1 cellular context compared by ENCODE assay signal in the genomic region with DNA sequence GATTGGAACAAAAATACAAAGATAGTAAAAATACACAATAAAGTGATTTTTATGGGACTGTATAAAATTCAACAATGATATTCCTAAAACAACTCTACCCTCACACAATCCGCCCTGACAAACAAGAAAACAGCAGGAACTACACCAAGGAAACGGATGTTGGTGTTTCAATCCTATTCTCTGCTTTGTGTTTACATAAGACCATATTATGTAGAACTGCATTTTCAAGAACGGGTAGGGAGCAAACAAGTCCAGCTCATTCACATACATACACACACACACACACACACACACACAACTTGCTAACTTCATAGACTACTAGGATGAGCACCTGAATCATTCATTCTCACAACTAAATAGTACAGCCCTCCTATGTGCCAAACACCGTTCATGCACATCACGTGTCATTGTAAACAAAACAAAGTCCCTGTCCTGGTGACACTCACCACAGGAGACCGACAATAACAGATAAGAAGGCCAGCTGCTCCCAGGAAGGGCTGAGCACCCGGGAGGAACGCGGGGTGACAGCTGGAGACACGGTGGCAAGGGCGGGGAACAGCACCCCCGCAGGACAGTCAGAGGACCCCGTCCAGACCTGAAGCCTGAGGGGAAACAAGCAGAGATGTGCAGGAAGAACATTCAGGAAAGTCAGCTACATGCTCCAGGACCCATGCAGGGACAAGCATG.
TF ChIP-seq lines count a peak whose summit lies in the region.

No MANE protein-coding gene starts in this region.

TF ChIP-seq in HepG2, 621 proteins besides CTCF, POLR2A, EP300 and RAD21 (continued from another document and continues in another):
- TF ChIP-seq ZNF781 (CRISPR knock-in tag; IDR thresholded peaks at IDR 0.05; ENCODE audit: borderline replicate concordance, not compliant biosample characterization), result peak; percentile 42
- peak; percentile 64; the same call in 1 of the 2 replicates for TF ChIP-seq MEIS2 (CRISPR knock-in tag; IDR thresholded peaks at IDR 0.05)
- TF ChIP-seq, protein P1, sequence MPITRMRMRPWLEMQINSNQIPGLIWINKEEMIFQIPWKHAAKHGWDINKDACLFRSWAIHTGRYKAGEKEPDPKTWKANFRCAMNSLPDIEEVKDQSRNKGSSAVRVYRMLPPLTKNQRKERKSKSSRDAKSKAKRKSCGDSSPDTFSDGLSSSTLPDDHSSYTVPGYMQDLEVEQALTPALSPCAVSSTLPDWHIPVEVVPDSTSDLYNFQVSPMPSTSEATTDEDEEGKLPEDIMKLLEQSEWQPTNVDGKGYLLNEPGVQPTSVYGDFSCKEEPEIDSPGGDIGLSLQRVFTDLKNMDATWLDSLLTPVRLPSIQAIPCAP (CRISPR knock-in tag; IDR thresholded peaks at IDR 0.05; ENCODE audit: low read depth), result no peak
- TF ChIP-seq, protein P2, sequence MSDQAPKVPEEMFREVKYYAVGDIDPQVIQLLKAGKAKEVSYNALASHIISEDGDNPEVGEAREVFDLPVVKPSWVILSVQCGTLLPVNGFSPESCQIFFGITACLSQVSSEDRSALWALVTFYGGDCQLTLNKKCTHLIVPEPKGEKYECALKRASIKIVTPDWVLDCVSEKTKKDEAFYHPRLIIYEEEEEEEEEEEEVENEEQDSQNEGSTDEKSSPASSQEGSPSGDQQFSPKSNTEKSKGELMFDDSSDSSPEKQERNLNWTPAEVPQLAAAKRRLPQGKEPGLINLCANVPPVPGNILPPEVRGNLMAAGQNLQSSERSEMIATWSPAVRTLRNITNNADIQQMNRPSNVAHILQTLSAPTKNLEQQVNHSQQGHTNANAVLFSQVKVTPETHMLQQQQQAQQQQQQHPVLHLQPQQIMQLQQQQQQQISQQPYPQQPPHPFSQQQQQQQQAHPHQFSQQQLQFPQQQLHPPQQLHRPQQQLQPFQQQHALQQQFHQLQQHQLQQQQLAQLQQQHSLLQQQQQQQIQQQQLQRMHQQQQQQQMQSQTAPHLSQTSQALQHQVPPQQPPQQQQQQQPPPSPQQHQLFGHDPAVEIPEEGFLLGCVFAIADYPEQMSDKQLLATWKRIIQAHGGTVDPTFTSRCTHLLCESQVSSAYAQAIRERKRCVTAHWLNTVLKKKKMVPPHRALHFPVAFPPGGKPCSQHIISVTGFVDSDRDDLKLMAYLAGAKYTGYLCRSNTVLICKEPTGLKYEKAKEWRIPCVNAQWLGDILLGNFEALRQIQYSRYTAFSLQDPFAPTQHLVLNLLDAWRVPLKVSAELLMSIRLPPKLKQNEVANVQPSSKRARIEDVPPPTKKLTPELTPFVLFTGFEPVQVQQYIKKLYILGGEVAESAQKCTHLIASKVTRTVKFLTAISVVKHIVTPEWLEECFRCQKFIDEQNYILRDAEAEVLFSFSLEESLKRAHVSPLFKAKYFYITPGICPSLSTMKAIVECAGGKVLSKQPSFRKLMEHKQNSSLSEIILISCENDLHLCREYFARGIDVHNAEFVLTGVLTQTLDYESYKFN (CRISPR knock-in tag; conservative IDR thresholded peaks at IDR 0.05), result peak; percentile 86
- TF ChIP-seq, protein P3, sequence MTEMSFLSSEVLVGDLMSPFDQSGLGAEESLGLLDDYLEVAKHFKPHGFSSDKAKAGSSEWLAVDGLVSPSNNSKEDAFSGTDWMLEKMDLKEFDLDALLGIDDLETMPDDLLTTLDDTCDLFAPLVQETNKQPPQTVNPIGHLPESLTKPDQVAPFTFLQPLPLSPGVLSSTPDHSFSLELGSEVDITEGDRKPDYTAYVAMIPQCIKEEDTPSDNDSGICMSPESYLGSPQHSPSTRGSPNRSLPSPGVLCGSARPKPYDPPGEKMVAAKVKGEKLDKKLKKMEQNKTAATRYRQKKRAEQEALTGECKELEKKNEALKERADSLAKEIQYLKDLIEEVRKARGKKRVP (CRISPR knock-in tag; IDR thresholded peaks at IDR 0.05), result 0 out of 4 replicates have a peak, but pooled peaks of 1 of the 2 experiments have one; percentile 33
- no peak for TF ChIP-seq ZNF589 (CRISPR knock-in tag; conservative IDR thresholded peaks at IDR 0.05)
- TF ChIP-seq, protein P4, sequence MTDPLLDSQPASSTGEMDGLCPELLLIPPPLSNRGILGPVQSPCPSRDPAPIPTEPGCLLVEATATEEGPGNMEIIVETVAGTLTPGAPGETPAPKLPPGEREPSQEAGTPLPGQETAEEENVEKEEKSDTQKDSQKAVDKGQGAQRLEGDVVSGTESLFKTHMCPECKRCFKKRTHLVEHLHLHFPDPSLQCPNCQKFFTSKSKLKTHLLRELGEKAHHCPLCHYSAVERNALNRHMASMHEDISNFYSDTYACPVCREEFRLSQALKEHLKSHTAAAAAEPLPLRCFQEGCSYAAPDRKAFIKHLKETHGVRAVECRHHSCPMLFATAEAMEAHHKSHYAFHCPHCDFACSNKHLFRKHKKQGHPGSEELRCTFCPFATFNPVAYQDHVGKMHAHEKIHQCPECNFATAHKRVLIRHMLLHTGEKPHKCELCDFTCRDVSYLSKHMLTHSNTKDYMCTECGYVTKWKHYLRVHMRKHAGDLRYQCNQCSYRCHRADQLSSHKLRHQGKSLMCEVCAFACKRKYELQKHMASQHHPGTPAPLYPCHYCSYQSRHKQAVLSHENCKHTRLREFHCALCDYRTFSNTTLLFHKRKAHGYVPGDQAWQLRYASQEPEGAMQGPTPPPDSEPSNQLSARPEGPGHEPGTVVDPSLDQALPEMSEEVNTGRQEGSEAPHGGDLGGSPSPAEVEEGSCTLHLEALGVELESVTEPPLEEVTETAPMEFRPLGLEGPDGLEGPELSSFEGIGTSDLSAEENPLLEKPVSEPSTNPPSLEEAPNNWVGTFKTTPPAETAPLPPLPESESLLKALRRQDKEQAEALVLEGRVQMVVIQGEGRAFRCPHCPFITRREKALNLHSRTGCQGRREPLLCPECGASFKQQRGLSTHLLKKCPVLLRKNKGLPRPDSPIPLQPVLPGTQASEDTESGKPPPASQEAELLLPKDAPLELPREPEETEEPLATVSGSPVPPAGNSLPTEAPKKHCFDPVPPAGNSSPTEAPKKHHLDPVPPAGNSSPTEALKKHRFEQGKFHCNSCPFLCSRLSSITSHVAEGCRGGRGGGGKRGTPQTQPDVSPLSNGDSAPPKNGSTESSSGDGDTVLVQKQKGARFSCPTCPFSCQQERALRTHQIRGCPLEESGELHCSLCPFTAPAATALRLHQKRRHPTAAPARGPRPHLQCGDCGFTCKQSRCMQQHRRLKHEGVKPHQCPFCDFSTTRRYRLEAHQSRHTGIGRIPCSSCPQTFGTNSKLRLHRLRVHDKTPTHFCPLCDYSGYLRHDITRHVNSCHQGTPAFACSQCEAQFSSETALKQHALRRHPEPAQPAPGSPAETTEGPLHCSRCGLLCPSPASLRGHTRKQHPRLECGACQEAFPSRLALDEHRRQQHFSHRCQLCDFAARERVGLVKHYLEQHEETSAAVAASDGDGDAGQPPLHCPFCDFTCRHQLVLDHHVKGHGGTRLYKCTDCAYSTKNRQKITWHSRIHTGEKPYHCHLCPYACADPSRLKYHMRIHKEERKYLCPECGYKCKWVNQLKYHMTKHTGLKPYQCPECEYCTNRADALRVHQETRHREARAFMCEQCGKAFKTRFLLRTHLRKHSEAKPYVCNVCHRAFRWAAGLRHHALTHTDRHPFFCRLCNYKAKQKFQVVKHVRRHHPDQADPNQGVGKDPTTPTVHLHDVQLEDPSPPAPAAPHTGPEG (CRISPR knock-in tag; IDR thresholded peaks at IDR 0.05), result 0 out of 2 replicates have a peak, but pooled peaks have one; percentile 28
- TF ChIP-seq, protein P5, sequence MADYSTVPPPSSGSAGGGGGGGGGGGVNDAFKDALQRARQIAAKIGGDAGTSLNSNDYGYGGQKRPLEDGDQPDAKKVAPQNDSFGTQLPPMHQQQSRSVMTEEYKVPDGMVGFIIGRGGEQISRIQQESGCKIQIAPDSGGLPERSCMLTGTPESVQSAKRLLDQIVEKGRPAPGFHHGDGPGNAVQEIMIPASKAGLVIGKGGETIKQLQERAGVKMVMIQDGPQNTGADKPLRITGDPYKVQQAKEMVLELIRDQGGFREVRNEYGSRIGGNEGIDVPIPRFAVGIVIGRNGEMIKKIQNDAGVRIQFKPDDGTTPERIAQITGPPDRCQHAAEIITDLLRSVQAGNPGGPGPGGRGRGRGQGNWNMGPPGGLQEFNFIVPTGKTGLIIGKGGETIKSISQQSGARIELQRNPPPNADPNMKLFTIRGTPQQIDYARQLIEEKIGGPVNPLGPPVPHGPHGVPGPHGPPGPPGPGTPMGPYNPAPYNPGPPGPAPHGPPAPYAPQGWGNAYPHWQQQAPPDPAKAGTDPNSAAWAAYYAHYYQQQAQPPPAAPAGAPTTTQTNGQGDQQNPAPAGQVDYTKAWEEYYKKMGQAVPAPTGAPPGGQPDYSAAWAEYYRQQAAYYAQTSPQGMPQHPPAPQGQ (CRISPR knock-in tag; IDR thresholded peaks at IDR 0.05; ENCODE audit: borderline replicate concordance), result no peak
- peak; percentile 85; the same call in 1 of the 2 replicates for TF ChIP-seq ZNF749 (CRISPR knock-in tag; IDR thresholded peaks at IDR 0.05; ENCODE audit: borderline replicate concordance)
- TF ChIP-seq ZMYM2 (CRISPR knock-in tag; IDR thresholded peaks at IDR 0.05), result 0 out of 2 replicates have a peak, but pooled peaks have one; percentile 34
- TF ChIP-seq ZNF570 (CRISPR knock-in tag; IDR thresholded peaks at IDR 0.05; ENCODE audit: borderline replicate concordance), result no peak
- peak; percentile 89 for TF ChIP-seq SOX5 (CRISPR knock-in tag; IDR thresholded peaks at IDR 0.05; ENCODE audit: borderline replicate concordance)
- TF ChIP-seq RAD51 (IDR thresholded peaks at IDR 0.05; ENCODE audit: borderline replicate concordance), result peak; percentile 52; the same call in 1 of the 2 replicates
- TF ChIP-seq, protein P6, sequence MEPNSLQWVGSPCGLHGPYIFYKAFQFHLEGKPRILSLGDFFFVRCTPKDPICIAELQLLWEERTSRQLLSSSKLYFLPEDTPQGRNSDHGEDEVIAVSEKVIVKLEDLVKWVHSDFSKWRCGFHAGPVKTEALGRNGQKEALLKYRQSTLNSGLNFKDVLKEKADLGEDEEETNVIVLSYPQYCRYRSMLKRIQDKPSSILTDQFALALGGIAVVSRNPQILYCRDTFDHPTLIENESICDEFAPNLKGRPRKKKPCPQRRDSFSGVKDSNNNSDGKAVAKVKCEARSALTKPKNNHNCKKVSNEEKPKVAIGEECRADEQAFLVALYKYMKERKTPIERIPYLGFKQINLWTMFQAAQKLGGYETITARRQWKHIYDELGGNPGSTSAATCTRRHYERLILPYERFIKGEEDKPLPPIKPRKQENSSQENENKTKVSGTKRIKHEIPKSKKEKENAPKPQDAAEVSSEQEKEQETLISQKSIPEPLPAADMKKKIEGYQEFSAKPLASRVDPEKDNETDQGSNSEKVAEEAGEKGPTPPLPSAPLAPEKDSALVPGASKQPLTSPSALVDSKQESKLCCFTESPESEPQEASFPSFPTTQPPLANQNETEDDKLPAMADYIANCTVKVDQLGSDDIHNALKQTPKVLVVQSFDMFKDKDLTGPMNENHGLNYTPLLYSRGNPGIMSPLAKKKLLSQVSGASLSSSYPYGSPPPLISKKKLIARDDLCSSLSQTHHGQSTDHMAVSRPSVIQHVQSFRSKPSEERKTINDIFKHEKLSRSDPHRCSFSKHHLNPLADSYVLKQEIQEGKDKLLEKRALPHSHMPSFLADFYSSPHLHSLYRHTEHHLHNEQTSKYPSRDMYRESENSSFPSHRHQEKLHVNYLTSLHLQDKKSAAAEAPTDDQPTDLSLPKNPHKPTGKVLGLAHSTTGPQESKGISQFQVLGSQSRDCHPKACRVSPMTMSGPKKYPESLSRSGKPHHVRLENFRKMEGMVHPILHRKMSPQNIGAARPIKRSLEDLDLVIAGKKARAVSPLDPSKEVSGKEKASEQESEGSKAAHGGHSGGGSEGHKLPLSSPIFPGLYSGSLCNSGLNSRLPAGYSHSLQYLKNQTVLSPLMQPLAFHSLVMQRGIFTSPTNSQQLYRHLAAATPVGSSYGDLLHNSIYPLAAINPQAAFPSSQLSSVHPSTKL (CRISPR knock-in tag; IDR thresholded peaks at IDR 0.05), result peak; percentile 73
- peak; percentile 70; the same call in 1 of the 2 replicates for TF ChIP-seq RXRB (CRISPR knock-in tag; IDR thresholded peaks at IDR 0.05; ENCODE audit: borderline replicate concordance)
- no peak for TF ChIP-seq ZSCAN22 (CRISPR knock-in tag; IDR thresholded peaks at IDR 0.05)
- no peak for TF ChIP-seq SRSF4 (IDR thresholded peaks at IDR 0.05; ENCODE audit: low read depth, low read length, poor library complexity, severe bottlenecking)
- TF ChIP-seq STAT5B (CRISPR knock-in tag; IDR thresholded peaks at IDR 0.05), result no peak
- TF ChIP-seq ZNF24 (IDR thresholded peaks at IDR 0.05), result peak; percentile 86
- TF ChIP-seq, protein P7, sequence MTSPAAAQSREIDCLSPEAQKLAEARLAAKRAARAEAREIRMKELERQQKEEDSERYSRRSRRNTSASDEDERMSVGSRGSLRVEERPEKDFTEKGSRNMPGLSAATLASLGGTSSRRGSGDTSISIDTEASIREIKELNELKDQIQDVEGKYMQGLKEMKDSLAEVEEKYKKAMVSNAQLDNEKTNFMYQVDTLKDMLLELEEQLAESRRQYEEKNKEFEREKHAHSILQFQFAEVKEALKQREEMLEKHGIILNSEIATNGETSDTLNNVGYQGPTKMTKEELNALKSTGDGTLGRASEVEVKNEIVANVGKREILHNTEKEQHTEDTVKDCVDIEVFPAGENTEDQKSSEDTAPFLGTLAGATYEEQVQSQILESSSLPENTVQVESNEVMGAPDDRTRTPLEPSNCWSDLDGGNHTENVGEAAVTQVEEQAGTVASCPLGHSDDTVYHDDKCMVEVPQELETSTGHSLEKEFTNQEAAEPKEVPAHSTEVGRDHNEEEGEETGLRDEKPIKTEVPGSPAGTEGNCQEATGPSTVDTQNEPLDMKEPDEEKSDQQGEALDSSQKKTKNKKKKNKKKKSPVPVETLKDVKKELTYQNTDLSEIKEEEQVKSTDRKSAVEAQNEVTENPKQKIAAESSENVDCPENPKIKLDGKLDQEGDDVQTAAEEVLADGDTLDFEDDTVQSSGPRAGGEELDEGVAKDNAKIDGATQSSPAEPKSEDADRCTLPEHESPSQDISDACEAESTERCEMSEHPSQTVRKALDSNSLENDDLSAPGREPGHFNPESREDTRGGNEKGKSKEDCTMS (CRISPR knock-in tag; conservative IDR thresholded peaks at IDR 0.05), result no peak
- TF ChIP-seq, protein P8, sequence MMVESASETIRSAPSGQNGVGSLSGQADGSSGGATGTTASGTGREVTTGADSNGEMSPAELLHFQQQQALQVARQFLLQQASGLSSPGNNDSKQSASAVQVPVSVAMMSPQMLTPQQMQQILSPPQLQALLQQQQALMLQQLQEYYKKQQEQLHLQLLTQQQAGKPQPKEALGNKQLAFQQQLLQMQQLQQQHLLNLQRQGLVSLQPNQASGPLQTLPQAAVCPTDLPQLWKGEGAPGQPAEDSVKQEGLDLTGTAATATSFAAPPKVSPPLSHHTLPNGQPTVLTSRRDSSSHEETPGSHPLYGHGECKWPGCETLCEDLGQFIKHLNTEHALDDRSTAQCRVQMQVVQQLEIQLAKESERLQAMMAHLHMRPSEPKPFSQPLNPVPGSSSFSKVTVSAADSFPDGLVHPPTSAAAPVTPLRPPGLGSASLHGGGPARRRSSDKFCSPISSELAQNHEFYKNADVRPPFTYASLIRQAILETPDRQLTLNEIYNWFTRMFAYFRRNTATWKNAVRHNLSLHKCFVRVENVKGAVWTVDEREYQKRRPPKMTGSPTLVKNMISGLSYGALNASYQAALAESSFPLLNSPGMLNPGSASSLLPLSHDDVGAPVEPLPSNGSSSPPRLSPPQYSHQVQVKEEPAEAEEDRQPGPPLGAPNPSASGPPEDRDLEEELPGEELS (CRISPR knock-in tag; IDR thresholded peaks at IDR 0.05), result peak; percentile 93
- TF ChIP-seq, protein P9, sequence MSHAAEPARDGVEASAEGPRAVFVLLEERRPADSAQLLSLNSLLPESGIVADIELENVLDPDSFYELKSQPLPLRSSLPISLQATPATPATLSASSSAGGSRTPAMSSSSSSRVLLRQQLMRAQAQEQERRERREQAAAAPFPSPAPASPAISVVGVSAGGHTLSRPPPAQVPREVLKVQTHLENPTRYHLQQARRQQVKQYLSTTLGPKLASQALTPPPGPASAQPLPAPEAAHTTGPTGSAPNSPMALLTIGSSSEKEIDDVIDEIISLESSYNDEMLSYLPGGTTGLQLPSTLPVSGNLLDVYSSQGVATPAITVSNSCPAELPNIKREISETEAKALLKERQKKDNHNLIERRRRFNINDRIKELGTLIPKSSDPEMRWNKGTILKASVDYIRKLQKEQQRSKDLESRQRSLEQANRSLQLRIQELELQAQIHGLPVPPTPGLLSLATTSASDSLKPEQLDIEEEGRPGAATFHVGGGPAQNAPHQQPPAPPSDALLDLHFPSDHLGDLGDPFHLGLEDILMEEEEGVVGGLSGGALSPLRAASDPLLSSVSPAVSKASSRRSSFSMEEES (CRISPR knock-in tag; IDR thresholded peaks at IDR 0.05), result peak; percentile 90
